ENCODE assay signal across 26 cellular contexts in the genomic region with DNA sequence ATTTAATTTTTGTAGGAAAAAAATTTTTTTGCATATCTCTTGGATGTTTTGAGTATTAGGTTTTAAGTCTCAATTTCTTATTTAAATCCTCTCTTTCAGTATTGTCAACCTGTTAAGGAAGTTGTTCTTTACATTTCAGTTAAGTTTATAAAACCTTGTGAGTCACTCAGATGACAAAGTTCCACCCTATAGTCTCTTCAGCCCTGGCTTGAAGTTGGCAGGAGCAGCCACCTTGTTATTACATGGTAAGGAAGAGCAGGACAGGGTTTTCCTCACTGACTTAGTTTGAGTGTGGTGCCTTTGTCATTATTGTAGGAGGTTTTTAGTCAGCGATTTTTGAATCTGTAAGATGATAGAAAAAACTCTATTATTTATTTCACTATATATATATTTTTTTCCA.
"Had no signal": no experiment of that assay in that cellular context is flagged by ENCODE, and none has a peak within 500 bp of the region (broad histone marks: within the 10 kb centered on the region; RNA-seq: fewer than 3 reads in every experiment).

No MANE protein-coding gene starts in this region.

- H3K4me1 ChIP-seq: esophagus muscularis mucosa, esophagus squamous epithelium, foreskin keratinocyte, gastrocnemius medialis, gastroesophageal sphincter, heart left ventricle, heart right ventricle had no signal

- H3K4me2 ChIP-seq: hepatocyte had no signal

- H3K36me3 ChIP-seq: esophagus muscularis mucosa, esophagus squamous epithelium, gastrocnemius medialis, gastroesophageal sphincter, heart left ventricle, heart right ventricle had no signal

- H3K4me3 ChIP-seq: coronary artery, dorsolateral prefrontal cortex, esophagus muscularis mucosa, esophagus squamous epithelium, gastrocnemius medialis, gastroesophageal sphincter, heart left ventricle, heart right ventricle, hepatocyte had no signal

- H2AFZ ChIP-seq: hepatocyte had no signal

- DNase-seq: cortex of kidney; dermis blood vessel endothelial cell; dorsolateral prefrontal cortex; effector CD4-positive, alpha-beta T cell; effector CD8-positive, alpha-beta T cell; effector memory CD4-positive, alpha-beta T cell; effector memory CD8-positive, alpha-beta T cell; endodermal cell; erythroblast; esophagus squamous epithelium; foreskin fibroblast; foreskin keratinocyte; foreskin melanocyte; gastrocnemius medialis; glutamatergic neuron; head of caudate nucleus; heart left ventricle; heart right ventricle; hippocampal formation had no signal

- ATAC-seq: effector memory CD8-positive, alpha-beta T cell; esophagus mucosa; foreskin keratinocyte; gastrocnemius medialis; gastroesophageal sphincter; heart left ventricle; heart right ventricle had no signal

- H3K9me3 Mint-ChIP-seq: dendritic cell treated with granulocyte-macrophage colony-stimulating factor and Interleukin-4, amounts not matched to agents 40 ng/mL and 50 ng/mL, for 4 days had no signal

- H3K27me3 ChIP-seq: dorsolateral prefrontal cortex, esophagus muscularis mucosa, esophagus squamous epithelium, foreskin keratinocyte, gastrocnemius medialis, gastroesophageal sphincter, heart left ventricle, heart right ventricle, hepatocyte had no signal

- H3K9me3 ChIP-seq: gastrocnemius medialis, gastroesophageal sphincter had no signal

- H3K27ac ChIP-seq: coronary artery, dorsolateral prefrontal cortex, epithelial cell of prostate, esophagus muscularis mucosa, esophagus squamous epithelium, foreskin keratinocyte, gastrocnemius medialis, gastroesophageal sphincter, heart left ventricle, heart right ventricle, hepatocyte had no signal

- H3K4me3 Mint-ChIP-seq: dendritic cell treated with granulocyte-macrophage colony-stimulating factor and Interleukin-4, amounts not matched to agents 40 ng/mL and 50 ng/mL, for 4 days; effector memory CD8-positive, alpha-beta T cell; endodermal cell had no signal

- H3K27me3 Mint-ChIP-seq: dendritic cell treated with granulocyte-macrophage colony-stimulating factor and Interleukin-4, amounts not matched to agents 40 ng/mL and 50 ng/mL, for 4 days; effector memory CD8-positive, alpha-beta T cell had no signal

- H3K27ac Mint-ChIP-seq: dendritic cell treated with granulocyte-macrophage colony-stimulating factor and Interleukin-4, amounts not matched to agents 40 ng/mL and 50 ng/mL, for 4 days; effector memory CD8-positive, alpha-beta T cell; endodermal cell had no signal

- H3K4me1 Mint-ChIP-seq: endodermal cell had no signal

- H3K79me2 ChIP-seq: hepatocyte had no signal
